1 cellular context compared by ENCODE assay signal in the genomic region with DNA sequence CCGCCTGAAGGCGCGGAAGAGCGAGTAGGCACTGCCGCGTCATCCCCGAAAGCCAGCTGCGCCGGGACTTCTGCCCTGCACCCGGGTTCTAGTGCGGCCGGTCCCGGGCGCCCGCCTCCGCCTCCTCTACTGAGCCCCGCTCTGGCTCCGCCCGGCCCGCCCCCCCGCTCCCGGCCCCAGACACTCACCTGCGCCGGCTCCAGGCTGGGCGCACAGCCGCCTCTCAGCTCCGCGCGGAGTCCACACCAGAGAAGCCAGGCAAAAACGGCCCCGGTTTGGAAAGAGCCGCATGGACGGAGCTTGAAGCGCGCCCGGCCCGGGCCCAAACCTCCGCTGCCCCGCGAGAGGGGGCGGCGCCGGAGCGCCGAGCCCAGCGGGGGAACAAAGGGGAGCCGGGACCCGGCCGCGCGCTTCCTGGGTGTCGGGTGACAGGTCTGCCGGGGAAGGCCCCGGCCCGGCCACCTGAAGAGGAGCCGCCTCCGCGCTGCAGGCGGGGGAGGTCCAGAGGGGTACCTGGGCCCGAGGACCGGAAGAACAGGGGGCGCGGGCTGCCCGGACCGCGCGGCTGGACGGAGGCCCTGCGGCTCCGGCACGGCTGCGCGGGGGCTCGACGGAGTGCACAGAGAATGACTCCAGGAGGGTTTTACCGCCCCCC.
TF ChIP-seq lines count a peak whose summit lies in the region.

No MANE protein-coding gene starts in this region.

TF ChIP-seq in K562, 482 proteins besides CTCF, POLR2A, EP300 and RAD21 (continued from another document and continues in another):
- TF ChIP-seq, protein P1, sequence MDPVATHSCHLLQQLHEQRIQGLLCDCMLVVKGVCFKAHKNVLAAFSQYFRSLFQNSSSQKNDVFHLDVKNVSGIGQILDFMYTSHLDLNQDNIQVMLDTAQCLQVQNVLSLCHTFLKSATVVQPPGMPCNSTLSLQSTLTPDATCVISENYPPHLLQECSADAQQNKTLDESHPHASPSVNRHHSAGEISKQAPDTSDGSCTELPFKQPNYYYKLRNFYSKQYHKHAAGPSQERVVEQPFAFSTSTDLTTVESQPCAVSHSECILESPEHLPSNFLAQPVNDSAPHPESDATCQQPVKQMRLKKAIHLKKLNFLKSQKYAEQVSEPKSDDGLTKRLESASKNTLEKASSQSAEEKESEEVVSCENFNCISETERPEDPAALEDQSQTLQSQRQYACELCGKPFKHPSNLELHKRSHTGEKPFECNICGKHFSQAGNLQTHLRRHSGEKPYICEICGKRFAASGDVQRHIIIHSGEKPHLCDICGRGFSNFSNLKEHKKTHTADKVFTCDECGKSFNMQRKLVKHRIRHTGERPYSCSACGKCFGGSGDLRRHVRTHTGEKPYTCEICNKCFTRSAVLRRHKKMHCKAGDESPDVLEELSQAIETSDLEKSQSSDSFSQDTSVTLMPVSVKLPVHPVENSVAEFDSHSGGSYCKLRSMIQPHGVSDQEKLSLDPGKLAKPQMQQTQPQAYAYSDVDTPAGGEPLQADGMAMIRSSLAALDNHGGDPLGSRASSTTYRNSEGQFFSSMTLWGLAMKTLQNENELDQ (CRISPR knock-in tag; IDR thresholded peaks at IDR 0.05; ENCODE audit: borderline replicate concordance), result peak; percentile 81; the same call in 1 of the 2 replicates
- TF ChIP-seq FOXK1 (CRISPR knock-in tag; IDR thresholded peaks at IDR 0.05; ENCODE audit: borderline replicate concordance) (0 out of 2 replicates have a peak, but pooled peaks have one; percentile 11), NFIC (IDR thresholded peaks at IDR 0.05) (peak; percentile 26; the same call in 1 of the 2 replicates), NFE2L1 (tag; IDR thresholded peaks at IDR 0.05; ENCODE audit: borderline replicate concordance, low read depth) (no peak), ILK (tag; IDR thresholded peaks at IDR 0.05; ENCODE audit: borderline replicate concordance, low read depth) (no peak), ZSCAN32 (CRISPR knock-in tag; IDR thresholded peaks at IDR 0.05) (no peak), FOXK2 (conservative IDR thresholded peaks at IDR 0.05 in 1 of 2, IDR thresholded peaks at IDR 0.05 in 1 of 2; ENCODE audit: low read depth in 2 of 2) (no peak), HMG20B (CRISPR knock-in tag; IDR thresholded peaks at IDR 0.05) (no peak), GTF2E2 (tag; IDR thresholded peaks at IDR 0.05) (no peak), HNRNPUL1 (IDR thresholded peaks at IDR 0.05; ENCODE audit: low read length) (no peak), KDM5B (IDR thresholded peaks at IDR 0.05; ENCODE audit: insufficient replicate concordance, low read depth, low read length) (peak; percentile 89), RBFOX2 (IDR thresholded peaks at IDR 0.05; ENCODE audit: low read depth, low read length) (peak; percentile 83), RBM22 (IDR thresholded peaks at IDR 0.05; ENCODE audit: low read depth, low read length, poor library complexity, severe bottlenecking) (no peak), TGIF2 (CRISPR knock-in tag; IDR thresholded peaks at IDR 0.05) (peak; percentile 63; the same call in 1 of the 2 replicates), ZNF57 (CRISPR knock-in tag; IDR thresholded peaks at IDR 0.05) (no peak), SMAD4 (CRISPR knock-in tag; conservative IDR thresholded peaks at IDR 0.05) (peak; percentile 19; the same call in 1 of the 2 replicates), KAT7 (CRISPR knock-in tag; IDR thresholded peaks at IDR 0.05; ENCODE audit: borderline replicate concordance) (peak; percentile 61; the same call in 1 of the 2 replicates), ZNF24 (IDR thresholded peaks at IDR 0.05) (no peak), KDM2B (CRISPR knock-in tag; IDR thresholded peaks at IDR 0.05) (peak; percentile 95), POLR2AphosphoS5 (IDR thresholded peaks at IDR 0.05; ENCODE audit: control insufficient read depth, insufficient read depth, low read depth, low read length) (peak; percentile 37), SIN3A (IDR thresholded peaks at IDR 0.05; ENCODE audit: borderline replicate concordance in 2 of 2, control insufficient read depth in 1 of 2, low read depth in 2 of 2, low read length in 2 of 2) (peak in 1 of 2 experiments; percentile 37; a peak in 1 of 4 replicates), HMGN3 (IDR thresholded peaks at IDR 0.05; ENCODE audit: borderline replicate concordance, extremely low read depth, insufficient read length, low read depth, low read length) (peak; percentile 71)
- TF ChIP-seq, protein P2, sequence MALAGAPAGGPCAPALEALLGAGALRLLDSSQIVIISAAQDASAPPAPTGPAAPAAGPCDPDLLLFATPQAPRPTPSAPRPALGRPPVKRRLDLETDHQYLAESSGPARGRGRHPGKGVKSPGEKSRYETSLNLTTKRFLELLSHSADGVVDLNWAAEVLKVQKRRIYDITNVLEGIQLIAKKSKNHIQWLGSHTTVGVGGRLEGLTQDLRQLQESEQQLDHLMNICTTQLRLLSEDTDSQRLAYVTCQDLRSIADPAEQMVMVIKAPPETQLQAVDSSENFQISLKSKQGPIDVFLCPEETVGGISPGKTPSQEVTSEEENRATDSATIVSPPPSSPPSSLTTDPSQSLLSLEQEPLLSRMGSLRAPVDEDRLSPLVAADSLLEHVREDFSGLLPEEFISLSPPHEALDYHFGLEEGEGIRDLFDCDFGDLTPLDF (CRISPR knock-in tag; IDR thresholded peaks at IDR 0.05), result peak; percentile 38; the same call in 1 of the 2 replicates
- TF ChIP-seq, protein P3, sequence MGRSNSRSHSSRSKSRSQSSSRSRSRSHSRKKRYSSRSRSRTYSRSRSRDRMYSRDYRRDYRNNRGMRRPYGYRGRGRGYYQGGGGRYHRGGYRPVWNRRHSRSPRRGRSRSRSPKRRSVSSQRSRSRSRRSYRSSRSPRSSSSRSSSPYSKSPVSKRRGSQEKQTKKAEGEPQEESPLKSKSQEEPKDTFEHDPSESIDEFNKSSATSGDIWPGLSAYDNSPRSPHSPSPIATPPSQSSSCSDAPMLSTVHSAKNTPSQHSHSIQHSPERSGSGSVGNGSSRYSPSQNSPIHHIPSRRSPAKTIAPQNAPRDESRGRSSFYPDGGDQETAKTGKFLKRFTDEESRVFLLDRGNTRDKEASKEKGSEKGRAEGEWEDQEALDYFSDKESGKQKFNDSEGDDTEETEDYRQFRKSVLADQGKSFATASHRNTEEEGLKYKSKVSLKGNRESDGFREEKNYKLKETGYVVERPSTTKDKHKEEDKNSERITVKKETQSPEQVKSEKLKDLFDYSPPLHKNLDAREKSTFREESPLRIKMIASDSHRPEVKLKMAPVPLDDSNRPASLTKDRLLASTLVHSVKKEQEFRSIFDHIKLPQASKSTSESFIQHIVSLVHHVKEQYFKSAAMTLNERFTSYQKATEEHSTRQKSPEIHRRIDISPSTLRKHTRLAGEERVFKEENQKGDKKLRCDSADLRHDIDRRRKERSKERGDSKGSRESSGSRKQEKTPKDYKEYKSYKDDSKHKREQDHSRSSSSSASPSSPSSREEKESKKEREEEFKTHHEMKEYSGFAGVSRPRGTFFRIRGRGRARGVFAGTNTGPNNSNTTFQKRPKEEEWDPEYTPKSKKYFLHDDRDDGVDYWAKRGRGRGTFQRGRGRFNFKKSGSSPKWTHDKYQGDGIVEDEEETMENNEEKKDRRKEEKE (IDR thresholded peaks at IDR 0.05; ENCODE audit: borderline replicate concordance in 1 of 2, control insufficient read depth in 1 of 2, low read depth in 2 of 2, low read length in 1 of 2), result 0 out of 4 replicates have a peak, but pooled peaks of 1 of the 2 experiments have one; percentile 32
- TF ChIP-seq, protein P4, sequence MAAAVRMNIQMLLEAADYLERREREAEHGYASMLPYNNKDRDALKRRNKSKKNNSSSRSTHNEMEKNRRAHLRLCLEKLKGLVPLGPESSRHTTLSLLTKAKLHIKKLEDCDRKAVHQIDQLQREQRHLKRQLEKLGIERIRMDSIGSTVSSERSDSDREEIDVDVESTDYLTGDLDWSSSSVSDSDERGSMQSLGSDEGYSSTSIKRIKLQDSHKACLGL (CRISPR knock-in tag; IDR thresholded peaks at IDR 0.05; ENCODE audit: borderline replicate concordance, poor library complexity, severe bottlenecking), result no peak
- TF ChIP-seq, protein P5, sequence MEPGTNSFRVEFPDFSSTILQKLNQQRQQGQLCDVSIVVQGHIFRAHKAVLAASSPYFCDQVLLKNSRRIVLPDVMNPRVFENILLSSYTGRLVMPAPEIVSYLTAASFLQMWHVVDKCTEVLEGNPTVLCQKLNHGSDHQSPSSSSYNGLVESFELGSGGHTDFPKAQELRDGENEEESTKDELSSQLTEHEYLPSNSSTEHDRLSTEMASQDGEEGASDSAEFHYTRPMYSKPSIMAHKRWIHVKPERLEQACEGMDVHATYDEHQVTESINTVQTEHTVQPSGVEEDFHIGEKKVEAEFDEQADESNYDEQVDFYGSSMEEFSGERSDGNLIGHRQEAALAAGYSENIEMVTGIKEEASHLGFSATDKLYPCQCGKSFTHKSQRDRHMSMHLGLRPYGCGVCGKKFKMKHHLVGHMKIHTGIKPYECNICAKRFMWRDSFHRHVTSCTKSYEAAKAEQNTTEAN (CRISPR knock-in tag; IDR thresholded peaks at IDR 0.05), result peak; percentile 10; the same call in 1 of the 2 replicates
- TF ChIP-seq, protein P6, sequence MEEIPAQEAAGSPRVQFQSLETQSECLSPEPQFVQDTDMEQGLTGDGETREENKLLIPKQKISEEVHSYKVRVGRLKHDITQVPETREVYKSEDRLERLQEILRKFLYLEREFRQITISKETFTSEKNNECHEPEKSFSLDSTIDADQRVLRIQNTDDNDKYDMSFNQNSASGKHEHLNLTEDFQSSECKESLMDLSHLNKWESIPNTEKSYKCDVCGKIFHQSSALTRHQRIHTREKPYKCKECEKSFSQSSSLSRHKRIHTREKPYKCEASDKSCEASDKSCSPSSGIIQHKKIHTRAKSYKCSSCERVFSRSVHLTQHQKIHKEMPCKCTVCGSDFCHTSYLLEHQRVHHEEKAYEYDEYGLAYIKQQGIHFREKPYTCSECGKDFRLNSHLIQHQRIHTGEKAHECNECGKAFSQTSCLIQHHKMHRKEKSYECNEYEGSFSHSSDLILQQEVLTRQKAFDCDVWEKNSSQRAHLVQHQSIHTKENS (CRISPR knock-in tag; IDR thresholded peaks at IDR 0.05), result no peak
- TF ChIP-seq, protein P7, sequence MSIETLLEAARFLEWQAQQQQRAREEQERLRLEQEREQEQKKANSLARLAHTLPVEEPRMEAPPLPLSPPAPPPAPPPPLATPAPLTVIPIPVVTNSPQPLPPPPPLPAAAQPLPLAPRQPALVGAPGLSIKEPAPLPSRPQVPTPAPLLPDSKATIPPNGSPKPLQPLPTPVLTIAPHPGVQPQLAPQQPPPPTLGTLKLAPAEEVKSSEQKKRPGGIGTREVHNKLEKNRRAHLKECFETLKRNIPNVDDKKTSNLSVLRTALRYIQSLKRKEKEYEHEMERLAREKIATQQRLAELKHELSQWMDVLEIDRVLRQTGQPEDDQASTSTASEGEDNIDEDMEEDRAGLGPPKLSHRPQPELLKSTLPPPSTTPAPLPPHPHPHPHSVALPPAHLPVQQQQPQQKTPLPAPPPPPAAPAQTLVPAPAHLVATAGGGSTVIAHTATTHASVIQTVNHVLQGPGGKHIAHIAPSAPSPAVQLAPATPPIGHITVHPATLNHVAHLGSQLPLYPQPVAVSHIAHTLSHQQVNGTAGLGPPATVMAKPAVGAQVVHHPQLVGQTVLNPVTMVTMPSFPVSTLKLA (conservative IDR thresholded peaks at IDR 0.05), result peak in 1 of 2 experiments; percentile 60; a peak in 1 of 4 replicates
- TF ChIP-seq, protein P8, sequence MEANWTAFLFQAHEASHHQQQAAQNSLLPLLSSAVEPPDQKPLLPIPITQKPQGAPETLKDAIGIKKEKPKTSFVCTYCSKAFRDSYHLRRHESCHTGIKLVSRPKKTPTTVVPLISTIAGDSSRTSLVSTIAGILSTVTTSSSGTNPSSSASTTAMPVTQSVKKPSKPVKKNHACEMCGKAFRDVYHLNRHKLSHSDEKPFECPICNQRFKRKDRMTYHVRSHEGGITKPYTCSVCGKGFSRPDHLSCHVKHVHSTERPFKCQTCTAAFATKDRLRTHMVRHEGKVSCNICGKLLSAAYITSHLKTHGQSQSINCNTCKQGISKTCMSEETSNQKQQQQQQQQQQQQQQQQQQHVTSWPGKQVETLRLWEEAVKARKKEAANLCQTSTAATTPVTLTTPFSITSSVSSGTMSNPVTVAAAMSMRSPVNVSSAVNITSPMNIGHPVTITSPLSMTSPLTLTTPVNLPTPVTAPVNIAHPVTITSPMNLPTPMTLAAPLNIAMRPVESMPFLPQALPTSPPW (CRISPR knock-in tag; IDR thresholded peaks at IDR 0.05), result peak; percentile 88
- TF ChIP-seq, protein P9, sequence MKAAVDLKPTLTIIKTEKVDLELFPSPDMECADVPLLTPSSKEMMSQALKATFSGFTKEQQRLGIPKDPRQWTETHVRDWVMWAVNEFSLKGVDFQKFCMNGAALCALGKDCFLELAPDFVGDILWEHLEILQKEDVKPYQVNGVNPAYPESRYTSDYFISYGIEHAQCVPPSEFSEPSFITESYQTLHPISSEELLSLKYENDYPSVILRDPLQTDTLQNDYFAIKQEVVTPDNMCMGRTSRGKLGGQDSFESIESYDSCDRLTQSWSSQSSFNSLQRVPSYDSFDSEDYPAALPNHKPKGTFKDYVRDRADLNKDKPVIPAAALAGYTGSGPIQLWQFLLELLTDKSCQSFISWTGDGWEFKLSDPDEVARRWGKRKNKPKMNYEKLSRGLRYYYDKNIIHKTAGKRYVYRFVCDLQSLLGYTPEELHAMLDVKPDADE (conservative IDR thresholded peaks at IDR 0.05; ENCODE audit: control insufficient read depth, low read depth, low read length), result 0 out of 2 replicates have a peak, but pooled peaks have one; percentile 59
